Comparison of ENCODE assay signal across 15 cellular contexts in the genomic region with DNA sequence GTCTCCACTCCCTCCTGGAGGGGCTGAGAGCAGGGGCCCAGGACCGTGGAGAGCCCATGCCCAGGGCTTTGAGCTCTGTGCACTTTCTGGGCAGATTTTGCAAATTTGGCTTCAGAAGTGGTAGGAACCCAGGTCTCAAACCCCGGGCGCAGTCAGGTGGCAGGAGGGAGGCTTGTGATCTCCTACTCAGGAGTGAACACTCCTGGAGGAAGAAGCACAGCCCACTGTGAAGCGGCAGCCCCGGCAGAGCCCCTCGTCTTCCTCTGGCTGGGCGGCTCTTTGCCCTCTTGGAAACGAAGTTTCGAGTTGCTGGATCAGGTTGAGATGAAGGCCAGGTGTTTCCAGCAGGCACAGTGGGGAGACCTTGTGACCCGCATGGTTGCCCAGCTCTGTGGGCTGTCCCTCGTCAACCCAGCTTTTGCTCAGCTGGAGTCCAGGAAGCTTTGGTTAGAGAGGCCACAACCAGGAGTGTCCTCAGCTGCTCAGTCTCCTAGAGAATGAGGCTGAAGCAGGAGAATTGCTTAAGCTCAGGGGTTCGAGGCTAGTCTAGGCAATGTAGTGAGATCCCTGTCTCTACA. TPM values are rescaled to one million over a fixed set of nuclear protein-coding genes. Genes with fewer than 3 reads are reported as not detected.
DNase-seq lines count a peak whose midpoint lies in the region; TF ChIP-seq lines count a peak whose summit lies in the region.
"Had no signal": no experiment of that assay in that cellular context is flagged by ENCODE, and none has a peak within 500 bp of the region (broad histone marks: within the 10 kb centered on the region; RNA-seq: fewer than 3 reads in every experiment).

No MANE protein-coding gene starts in this region.

- H3K4me1 ChIP-seq in HEK293 (ENCODE audit: control insufficient read depth, insufficient read depth, low read length): no peaks in the 10 kb centered on the region
- H3K4me1 ChIP-seq in neural progenitor cell: no peaks in the 10 kb centered on the region
- no peaks in the 10 kb centered on the region for H3K4me1 ChIP-seq in OCI-LY7 (ENCODE audit: insufficient read depth, low read length, poor library complexity, severe bottlenecking)
- H3K4me1 ChIP-seq: SJSA1 had no signal

- peaks cover 2% of the 10 kb centered on the region for H4K20me1 ChIP-seq in neural progenitor cell (ENCODE audit: low read depth)
- H4K20me1 ChIP-seq in OCI-LY7 (ENCODE audit: insufficient read depth, low read length): no peaks in the 10 kb centered on the region

- BruUV-seq in OCI-LY7 (replicated peaks; lab: Mats Ljungman, UMichigan): no TSS peak

- no peaks in the 10 kb centered on the region for H3K36me3 ChIP-seq in HEK293 (ENCODE audit: control insufficient read depth in 2 of 2, insufficient read depth in 1 of 2, low read length in 2 of 2)
- H3K36me3 ChIP-seq in neural progenitor cell: no peaks in the 10 kb centered on the region
- no peaks in the 10 kb centered on the region for H3K36me3 ChIP-seq in OCI-LY7 (ENCODE audit: insufficient read depth, low read length)
- H3K36me3 ChIP-seq: SJSA1 had no signal

- CTCF ChIA-PET in HEK293 (lab: Yijun Ruan, JAX) (interaction anchor here (0.6 to 0.7 kb wide), 2 partner anchors 28 to 44 kb away, joined by 3 read pairs; no protein-coding TSS in a partner anchor), OCI-LY7 (lab: Charles Lee; ENCODE audit: unreplicated experiment) (interaction anchor here (0.6 kb wide), 1 partner anchor 56 kb away, joined by 3 read pairs; no protein-coding TSS in a partner anchor)

- DNase-seq in COLO668 (lab: John Stamatoyannopoulos, UW; ENCODE audit: unreplicated experiment) (peak; percentile 42), neural progenitor cell (ENCODE audit: low spot score) (no peak), OCI-LY7 (ENCODE audit: low spot score) (no peak), NCI-H2029 treated with DMSO at 0.1 percent for 48 hours (lab: John Stamatoyannopoulos, UW) (no peak)
- DNase-seq in stimulated activated CD4-positive, alpha-beta T cell treated with anti-CD3 and anti-CD28 coated beads, Interleukin-4, amount 100 ng/mL, for 1 hour: no peak
- DNase-seq: CD8-positive, alpha-beta T cell; EL; H7; Kasumi-1; NCI-H1436 treated with DMSO at 0.1 percent for 48 hours; NCI-H2107 had no signal

- H3K27me3 Mint-ChIP-seq in neural progenitor cell (ENCODE audit: insufficient read depth, low read depth): peaks cover 2% of the 10 kb centered on the region

- H3K27ac ChIP-seq in HEK293 (ENCODE audit: extremely low read depth, low read depth, low read length) (no peak overlapping the region), VCaP (peak overlapping the region; percentile 36), neural progenitor cell (no peak overlapping the region), OCI-LY7 (ENCODE audit: low read depth, low read length, poor library complexity, severe bottlenecking) (no peak overlapping the region)
- H3K27ac ChIP-seq: SJSA1 had no signal

- no peaks in the 10 kb centered on the region for H3F3A ChIP-seq in neural progenitor cell (ENCODE audit: low read depth)

- H3K4me3 ChIP-seq in HEK293 (ENCODE audit: low read depth, low read length) (no peak overlapping the region), neural progenitor cell (no peak overlapping the region), OCI-LY7 (ENCODE audit: low read depth, low read length, poor library complexity, severe bottlenecking) (no peak overlapping the region)
- H3K4me3 ChIP-seq: SJSA1 had no signal

- H3K9ac ChIP-seq in neural progenitor cell: no peak overlapping the region

- H3K9me3 ChIP-seq in HEK293 (ENCODE audit: control insufficient read depth, insufficient read depth, low read depth, low read length) (no peaks in the 10 kb centered on the region), neural progenitor cell (ENCODE audit: low read depth) (no peaks in the 10 kb centered on the region), OCI-LY7 (ENCODE audit: low read length) (no peaks in the 10 kb centered on the region)
- H3K9me3 ChIP-seq: SJSA1 had no signal

- H3K27me3 ChIP-seq in neural progenitor cell: no peaks in the 10 kb centered on the region

- no peak for TF ChIP-seq CTCF in HEK293 (tag by site-specific recombination; IDR thresholded peaks at IDR 0.05)
- TF ChIP-seq CTCF in VCaP (conservative IDR thresholded peaks at IDR 0.05): no peak
- TF ChIP-seq CTCF in neural progenitor cell (IDR thresholded peaks at IDR 0.05): no peak
- no peak for TF ChIP-seq CTCF in OCI-LY7 (conservative IDR thresholded peaks at IDR 0.05; ENCODE audit: low read length)

- POLR2A ChIA-PET in HEK293 (lab: Yijun Ruan, JAX): no interaction called here
- POLR2A ChIA-PET in OCI-LY7 (lab: Charles Lee): interaction anchor here (0.7 kb wide), 1 partner anchor 111 kb away, joined by 6 read pairs; no protein-coding TSS in a partner anchor

- peak overlapping the region; percentile 25 for H3K27ac Mint-ChIP-seq in neural progenitor cell
- H3K27ac Mint-ChIP-seq: B cell; CD8-positive, alpha-beta T cell had no signal

- no peaks in the 10 kb centered on the region for H3K9me2 ChIP-seq in OCI-LY7 (ENCODE audit: insufficient read depth, low read length)

- intact Hi-C loops in OCI-LY7 (cut with micrococcal nuclease; ENCODE audit: unreplicated experiment): no loop called here

- H3K36me3 Mint-ChIP-seq in neural progenitor cell: no peaks in the 10 kb centered on the region
- H3K36me3 Mint-ChIP-seq: CD8-positive, alpha-beta T cell had no signal

- H3K9me3 Mint-ChIP-seq in neural progenitor cell: no peaks in the 10 kb centered on the region

- H2AFZ ChIP-seq in neural progenitor cell (replicated peaks) (no peak overlapping the region), OCI-LY7 (ENCODE audit: low read length) (no peak overlapping the region)

- H3K4me3 Mint-ChIP-seq in neural progenitor cell: no peak overlapping the region
- H3K4me3 Mint-ChIP-seq: B cell; CD8-positive, alpha-beta T cell had no signal

- no peak overlapping the region for H3K4me2 ChIP-seq in neural progenitor cell
- no peak overlapping the region for H3K4me2 ChIP-seq in OCI-LY7 (ENCODE audit: low read length)

- peaks cover 4% of the 10 kb centered on the region for H3K4me1 Mint-ChIP-seq in neural progenitor cell
- H3K4me1 Mint-ChIP-seq: B cell had no signal

- H3K79me2 ChIP-seq in neural progenitor cell (ENCODE audit: low read depth) (no peaks in the 10 kb centered on the region), OCI-LY7 (ENCODE audit: insufficient read depth, low read depth, low read length) (no peaks in the 10 kb centered on the region)

TF ChIP-seq in HEK293, 187 proteins besides CTCF, POLR2A, EP300 and RAD21:
- TF ChIP-seq ZIC2 (tag by site-specific recombination; IDR thresholded peaks at IDR 0.05): peak; percentile 39; the same call in 1 of the 2 replicates
- TF ChIP-seq, protein P1, sequence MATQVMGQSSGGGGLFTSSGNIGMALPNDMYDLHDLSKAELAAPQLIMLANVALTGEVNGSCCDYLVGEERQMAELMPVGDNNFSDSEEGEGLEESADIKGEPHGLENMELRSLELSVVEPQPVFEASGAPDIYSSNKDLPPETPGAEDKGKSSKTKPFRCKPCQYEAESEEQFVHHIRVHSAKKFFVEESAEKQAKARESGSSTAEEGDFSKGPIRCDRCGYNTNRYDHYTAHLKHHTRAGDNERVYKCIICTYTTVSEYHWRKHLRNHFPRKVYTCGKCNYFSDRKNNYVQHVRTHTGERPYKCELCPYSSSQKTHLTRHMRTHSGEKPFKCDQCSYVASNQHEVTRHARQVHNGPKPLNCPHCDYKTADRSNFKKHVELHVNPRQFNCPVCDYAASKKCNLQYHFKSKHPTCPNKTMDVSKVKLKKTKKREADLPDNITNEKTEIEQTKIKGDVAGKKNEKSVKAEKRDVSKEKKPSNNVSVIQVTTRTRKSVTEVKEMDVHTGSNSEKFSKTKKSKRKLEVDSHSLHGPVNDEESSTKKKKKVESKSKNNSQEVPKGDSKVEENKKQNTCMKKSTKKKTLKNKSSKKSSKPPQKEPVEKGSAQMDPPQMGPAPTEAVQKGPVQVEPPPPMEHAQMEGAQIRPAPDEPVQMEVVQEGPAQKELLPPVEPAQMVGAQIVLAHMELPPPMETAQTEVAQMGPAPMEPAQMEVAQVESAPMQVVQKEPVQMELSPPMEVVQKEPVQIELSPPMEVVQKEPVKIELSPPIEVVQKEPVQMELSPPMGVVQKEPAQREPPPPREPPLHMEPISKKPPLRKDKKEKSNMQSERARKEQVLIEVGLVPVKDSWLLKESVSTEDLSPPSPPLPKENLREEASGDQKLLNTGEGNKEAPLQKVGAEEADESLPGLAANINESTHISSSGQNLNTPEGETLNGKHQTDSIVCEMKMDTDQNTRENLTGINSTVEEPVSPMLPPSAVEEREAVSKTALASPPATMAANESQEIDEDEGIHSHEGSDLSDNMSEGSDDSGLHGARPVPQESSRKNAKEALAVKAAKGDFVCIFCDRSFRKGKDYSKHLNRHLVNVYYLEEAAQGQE (tag by site-specific recombination; IDR thresholded peaks at IDR 0.05): no peak

RNA-seq across cellular contexts. Expression of a gene that starts 48.5 kb away (rescaled TPM):
- total RNA-seq in neural progenitor cell (ENCODE audit: low replicate concordance) (6.2 and 16.7 TPM in 2 replicates), OCI-LY7 (2022) (176 and 194 TPM in 2 replicates)
- 118 and 142 TPM in 2 replicates for total RNA-seq in OCI-LY7 (2014; rRNA removed; shearing (Covaris generic))
- total RNA-seq: B cell, SJSA1 had no signal
